5 cellular contexts compared by ENCODE assay signal in genomic region chr4:47434931-47435330, GRCh38. TPM values are rescaled to one million over a fixed set of nuclear protein-coding genes. Genes with fewer than 3 reads are reported as not detected.
"Had no signal": no experiment of that assay in that cellular context is flagged by ENCODE, and none has a peak within 500 bp of the region (broad histone marks: within the 10 kb centered on the region; RNA-seq: fewer than 3 reads in every experiment).

No MANE protein-coding gene starts in this region.

- H3K27ac ChIP-seq: HL-60 had no signal

- H3K4me3 ChIP-seq: K562 had no signal

- DNase-seq: IMR-90, KBM-7 had no signal

RNA-seq across cellular contexts. Expression of gene ATP10D, which starts 50.1 kb away (rescaled TPM):
- total RNA-seq: HT-29 had no signal
